8 cellular contexts compared by ENCODE assay signal in genomic region chr14:24036180-24036962, GRCh38. TPM values are rescaled to one million over a fixed set of nuclear protein-coding genes. Genes with fewer than 3 reads are reported as not detected.
DNase-seq lines count a peak whose midpoint lies in the region; ATAC-seq and TF ChIP-seq lines count a peak whose summit lies in the region.
"Not testable (repeated sequence)": the region's sequence is repeated elsewhere in the genome, so short reads cannot be mapped to it uniquely, and the experiment has no call there.

No MANE protein-coding gene starts in this region.

- WGBS in suprapubic skin = 1% methylated on average over 13 of the region's 50 CpGs

- H3K4me3 ChIP-seq in GM06990 (replicated peaks; ENCODE audit: low read depth, low read length) (peak overlapping the region; percentile 70), neutrophil (ENCODE audit: low read depth in 1 of 2, low read length in 1 of 2) (peak overlapping the region; percentile 60 to 70), suprapubic skin (peak overlapping the region; percentile 59)

- peaks cover 15% of the 10 kb centered on the region for H3K4me1 Mint-ChIP-seq in activated naive CD8-positive, alpha-beta T cell treated with anti-CD3 and anti-CD28 coated beads, Interleukin-2, amount 10 ng/mL, durations not matched to agents 7 days and 5 days
- not testable (repeated sequence) for H3K4me1 Mint-ChIP-seq in glutamatergic neuron (ENCODE audit: low read depth, unreplicated experiment)

- TF ChIP-seq POLR2A in suprapubic skin (IDR thresholded peaks at IDR 0.05) = not testable (repeated sequence)

- not testable (repeated sequence) for H3K36me3 ChIP-seq in GM06990 (ENCODE audit: control insufficient read depth, insufficient read depth, low read length); neutrophil; suprapubic skin

- DNase-seq in GM06990 (ENCODE audit: extremely low read depth, insufficient read length) = peak; percentile 66
- peak; percentile 79 to 91 (median 91) for DNase-seq in NCI-H1417 (lab: John Stamatoyannopoulos, UW)
- DNase-seq in activated naive CD8-positive, alpha-beta T cell treated with anti-CD3 and anti-CD28 coated beads, Interleukin-2, amount 10 ng/mL, durations not matched to agents 7 days and 5 days = peak; percentile 74
- DNase-seq in glutamatergic neuron = peak; percentile 83
- peak in 1 of 2 donors; percentile 87 for DNase-seq in suprapubic skin (ENCODE audit: low spot score in 2 of 2)

- POLR2A ChIA-PET in activated naive CD8-positive, alpha-beta T cell treated with anti-CD3 and anti-CD28 coated beads, Interleukin-2, amount 10 ng/mL, durations not matched to agents 7 days and 5 days (lab: Charles Lee) = interaction anchor here (0.9 to 1.8 kb wide), 4 partner anchors 16 to 78 kb away, joined by 3 to 5 read pairs (median 4); partner anchors contain the start of genes CARMIL3, DCAF11 and NRL

- not testable (repeated sequence) for H3K27me3 ChIP-seq in GM06990 (replicated peaks; ENCODE audit: control insufficient read depth, insufficient read depth, low read length); neutrophil; suprapubic skin

- H3K27ac Mint-ChIP-seq in activated naive CD8-positive, alpha-beta T cell treated with anti-CD3 and anti-CD28 coated beads, Interleukin-2, amount 10 ng/mL, durations not matched to agents 7 days and 5 days = peak overlapping the region; percentile 88
- peak overlapping the region; percentile 88 for H3K27ac Mint-ChIP-seq in glutamatergic neuron (ENCODE audit: unreplicated experiment)

- not testable (repeated sequence) for H3K9me3 ChIP-seq in neutrophil, suprapubic skin

- peak; percentile 63 for ATAC-seq in HG02623 (IDR thresholded peaks at IDR 0.05; ENCODE audit: unreplicated experiment)
- peak; percentile 95 for ATAC-seq in SK-N-SH treated with all-trans-retinoic acid at 6 μM for 48 hours
- peak; percentile 78 for ATAC-seq in activated naive CD8-positive, alpha-beta T cell treated with anti-CD3 and anti-CD28 coated beads, Interleukin-2, amount 10 ng/mL, durations not matched to agents 7 days and 5 days (ENCODE audit: low read depth)

- TF ChIP-seq CTCF in GM06990 (IDR thresholded peaks at IDR 0.05; ENCODE audit: insufficient read depth, low read length, poor library complexity, severe bottlenecking) (peak; percentile 84), glutamatergic neuron (IDR thresholded peaks at IDR 0.05; ENCODE audit: partially characterized antibody, unreplicated experiment) (peak; percentile 60), neutrophil (IDR thresholded peaks at IDR 0.05) (peak; percentile 20), suprapubic skin (IDR thresholded peaks at IDR 0.05) (peak; percentile 41 to 66)

- H3K27me3 Mint-ChIP-seq in activated naive CD8-positive, alpha-beta T cell treated with anti-CD3 and anti-CD28 coated beads, Interleukin-2, amount 10 ng/mL, durations not matched to agents 7 days and 5 days = peaks cover 11% of the 10 kb centered on the region
- peaks cover 15% of the 10 kb centered on the region for H3K27me3 Mint-ChIP-seq in glutamatergic neuron (ENCODE audit: unreplicated experiment)

- not testable (repeated sequence) for H3K27ac ChIP-seq in neutrophil
- peak overlapping the region; percentile 91 for H3K27ac ChIP-seq in suprapubic skin

- peak overlapping the region; percentile 94 for H3K4me3 Mint-ChIP-seq in activated naive CD8-positive, alpha-beta T cell treated with anti-CD3 and anti-CD28 coated beads, Interleukin-2, amount 10 ng/mL, durations not matched to agents 7 days and 5 days
- peak overlapping the region; percentile 92 for H3K4me3 Mint-ChIP-seq in glutamatergic neuron (ENCODE audit: unreplicated experiment)

- H3K4me1 ChIP-seq in neutrophil (ENCODE audit: control insufficient read depth in 1 of 2, insufficient read depth in 1 of 2, low read depth in 1 of 2, low read length in 1 of 2) (peaks cover 36 to 43% of the 10 kb centered on the region in 2 experiments), suprapubic skin (peaks cover 42% of the 10 kb centered on the region)

- peaks cover 12% of the 10 kb centered on the region for H3K9me3 Mint-ChIP-seq in activated naive CD8-positive, alpha-beta T cell treated with anti-CD3 and anti-CD28 coated beads, Interleukin-2, amount 10 ng/mL, durations not matched to agents 7 days and 5 days
- not testable (repeated sequence) for H3K9me3 Mint-ChIP-seq in glutamatergic neuron (ENCODE audit: unreplicated experiment)

- TF ChIP-seq EP300 in suprapubic skin (IDR thresholded peaks at IDR 0.05) = not testable (repeated sequence)

- not testable (repeated sequence) for H3K36me3 Mint-ChIP-seq in activated naive CD8-positive, alpha-beta T cell treated with anti-CD3 and anti-CD28 coated beads, Interleukin-2, amount 10 ng/mL, durations not matched to agents 7 days and 5 days; glutamatergic neuron (ENCODE audit: unreplicated experiment)

RNA-seq across cellular contexts. Expression of gene CARMIL3, which starts 15.4 kb away (rescaled TPM):
- under 1 TPM; 0.80 to 0.91 TPM for total RNA-seq in activated naive CD8-positive, alpha-beta T cell treated with anti-CD3 and anti-CD28 coated beads, Interleukin-2, amount 10 ng/mL, durations not matched to agents 7 days and 5 days
- total RNA-seq in glutamatergic neuron (ENCODE audit: unreplicated experiment) (108 TPM), suprapubic skin (10 to 100 TPM in 1 of 4 donors, 1 to 10 TPM in 3; 5.9 to 11.2 (median 7.7) TPM)

RNA-seq across cellular contexts. Expression of gene CPNE6, which starts 35.0 kb away (rescaled TPM):
- under 1 TPM in 1 of 2 experiments, not detected in 1; 0.14 TPM for total RNA-seq in activated naive CD8-positive, alpha-beta T cell treated with anti-CD3 and anti-CD28 coated beads, Interleukin-2, amount 10 ng/mL, durations not matched to agents 7 days and 5 days
- 0.44 TPM for total RNA-seq in glutamatergic neuron (ENCODE audit: unreplicated experiment)
- total RNA-seq in suprapubic skin = not detected

RNA-seq across cellular contexts. Expression of gene DHRS4L2, which starts 47.6 kb away (rescaled TPM):
- 10 to 100 TPM; 17.7 to 20.9 TPM for total RNA-seq in activated naive CD8-positive, alpha-beta T cell treated with anti-CD3 and anti-CD28 coated beads, Interleukin-2, amount 10 ng/mL, durations not matched to agents 7 days and 5 days
- total RNA-seq in glutamatergic neuron (ENCODE audit: unreplicated experiment) (10.4 TPM), suprapubic skin (10 to 100 TPM; 17.5 to 27.9 (median 21.0) TPM)

RNA-seq across cellular contexts. Expression of gene PCK2, which starts 57.7 kb away (rescaled TPM):
- total RNA-seq in activated naive CD8-positive, alpha-beta T cell treated with anti-CD3 and anti-CD28 coated beads, Interleukin-2, amount 10 ng/mL, durations not matched to agents 7 days and 5 days = 10 to 100 TPM; 47.4 to 50.6 TPM
- total RNA-seq in glutamatergic neuron (ENCODE audit: unreplicated experiment) (99.9 TPM), suprapubic skin (10 to 100 TPM in 3 of 4 donors, 1 to 10 TPM in 1; 9.2 to 25.1 (median 14.4) TPM)

Comparison
In these comparisons a context has a peak if more than half of its experiments do, and no peak if none do; other contexts are left out.
1. CTCF ChIP-seq: peak in every context shown above with its lines; median percentile 84 in GM06990; 60 in glutamatergic neuron; 54 in suprapubic skin; 20 in neutrophil.